6 cellular contexts compared by ENCODE assay signal in genomic region chr2:185591276-185591675, GRCh38.
DNase-seq lines count a peak whose midpoint lies in the region; ATAC-seq, FAIRE-seq and TF ChIP-seq lines count a peak whose summit lies in the region.
"Not testable (repeated sequence)": the region's sequence is repeated elsewhere in the genome, so short reads cannot be mapped to it uniquely, and the experiment has no call there.

No MANE protein-coding gene starts in this region.

- not testable (repeated sequence) for H2AFZ ChIP-seq in HepG2 (ENCODE audit: low read length)

- ATAC-seq in WTC11, HepG2: not testable (repeated sequence)

- WGBS in endodermal cell (ENCODE audit: insufficient coverage in 1 of 2, insufficient read length in 1 of 2), 2 experiments, result 92 to 95% methylated on average over 7 to 14 of the region's 14 CpGs
- WGBS in HepG2 (ENCODE audit: low lambda C conversion rate), result 29% methylated on average over 12 of the region's 14 CpGs

- peaks cover 27% of the 10 kb centered on the region for H3K9me3 Mint-ChIP-seq in WTC11
- peaks cover 38% of the 10 kb centered on the region for H3K9me3 Mint-ChIP-seq in endodermal cell

- peaks cover 20% of the 10 kb centered on the region for H3K4me1 Mint-ChIP-seq in WTC11
- not testable (repeated sequence) for H3K4me1 Mint-ChIP-seq in endodermal cell

- H3K4me2 ChIP-seq in HepG2 (ENCODE audit: low read depth, low read length), result peak overlapping the region; percentile 12; the same call in 1 of the 2 replicates

- FAIRE-seq in kidney (lab: Jason Lieb, UNC); HepG2 (lab: Jason Lieb, UNC): not testable (repeated sequence)

- H3K9ac ChIP-seq in HUES6 (ENCODE audit: low read length); NT2/D1 (ENCODE audit: insufficient read length, low read depth); endodermal cell (ENCODE audit: extremely low read depth, low read length, poor library complexity, severe bottlenecking); kidney (ENCODE audit: low read length in 2 of 2); HepG2 (ENCODE audit: insufficient read depth, low read depth, low read length): not testable (repeated sequence)

- H3K4me3 ChIP-seq in HUES6 (ENCODE audit: low read depth, low read length), result peak overlapping the region; percentile 13; the same call in 1 of the 2 replicates
- H3K4me3 ChIP-seq in NT2/D1 (ENCODE audit: insufficient read length, low read depth), result peak overlapping the region; percentile 30
- not testable (repeated sequence) for H3K4me3 ChIP-seq in endodermal cell (ENCODE audit: low read length); kidney (ENCODE audit: low read length in 2 of 2); HepG2 (replicated peaks in 1 of 3; ENCODE audit: insufficient read depth in 1 of 3, low read depth in 2 of 3, low read length in 3 of 3)

- TF ChIP-seq POLR2A in HepG2 (IDR thresholded peaks at IDR 0.05; ENCODE audit: insufficient read depth in 1 of 2, low read depth in 2 of 2, low read length in 2 of 2), result not testable (repeated sequence)

- peaks cover 21% of the 10 kb centered on the region for H3K36me3 Mint-ChIP-seq in WTC11
- H3K36me3 Mint-ChIP-seq in endodermal cell (ENCODE audit: low read depth), result peaks cover 14% of the 10 kb centered on the region

- in situ Hi-C loops in HepG2 (cut with HindIII; ENCODE audit: extremely low pct_ligation_motif_present, low pct_unique_long_range_greater_than_20kb), result not testable (repeated sequence)

- not testable (repeated sequence) for BruUV-seq in HepG2 (replicated peaks; lab: Mats Ljungman, UMichigan)

- not testable (repeated sequence) for H3K27me3 ChIP-seq in HUES6 (ENCODE audit: control insufficient read depth, insufficient read depth, low read length); NT2/D1 (ENCODE audit: insufficient read depth, insufficient read length); endodermal cell (ENCODE audit: control insufficient read depth, insufficient read depth, low read length, poor library complexity, severe bottlenecking); HepG2 (ENCODE audit: control insufficient read depth in 1 of 2, insufficient read depth in 2 of 2, low read length in 2 of 2)

- DNase-seq in NT2/D1 (ENCODE audit: low read depth, low spot score); endodermal cell; HepG2 (ENCODE audit: low spot score): not testable (repeated sequence)
- DNase-seq in WTC11 (ENCODE audit: low spot score) (peak; percentile 50), kidney (peak; percentile 19)

- POLR2A ChIA-PET in WTC11 (lab: Charles Lee); HepG2 (lab: Yijun Ruan, JAX): not testable (repeated sequence)

- not testable (repeated sequence) for H3K27me3 Mint-ChIP-seq in WTC11 (ENCODE audit: low read depth); endodermal cell (ENCODE audit: insufficient read depth)

- H3K36me3 ChIP-seq in HUES6 (ENCODE audit: control insufficient read depth, insufficient read depth, low read length); NT2/D1 (ENCODE audit: insufficient read depth, insufficient read length, low read length); endodermal cell (ENCODE audit: control insufficient read depth, insufficient read depth, low read length); kidney (ENCODE audit: control insufficient read depth in 1 of 2, insufficient read depth in 2 of 2, low read length in 2 of 2); HepG2 (replicated peaks in 1 of 2; ENCODE audit: control insufficient read depth in 1 of 2, insufficient read depth in 2 of 2, low read length in 2 of 2): not testable (repeated sequence)

- CTCF ChIA-PET in WTC11 (lab: Charles Lee); HepG2 (lab: Yijun Ruan, JAX; ENCODE audit: low intra/inter-chr PET ratio, low total read pairs): not testable (repeated sequence)

- not testable (repeated sequence) for H3K27ac Mint-ChIP-seq in WTC11, endodermal cell

- peak overlapping the region; percentile 54 for H3K4me3 Mint-ChIP-seq in WTC11
- H3K4me3 Mint-ChIP-seq in endodermal cell, result peak overlapping the region; percentile 24

- not testable (repeated sequence) for TF ChIP-seq EP300 in HepG2 (IDR thresholded peaks at IDR 0.05; ENCODE audit: low read depth in 2 of 2, low read length in 2 of 2); HepG2 (CRISPR knock-in tag; IDR thresholded peaks at IDR 0.05; ENCODE audit: borderline replicate concordance)

- TF ChIP-seq CTCF in WTC11 (IDR thresholded peaks at IDR 0.05); endodermal cell (conservative IDR thresholded peaks at IDR 0.05); kidney (IDR thresholded peaks at IDR 0.05; ENCODE audit: borderline replicate concordance, extremely low read depth, insufficient read depth); HepG2 (CRISPR knock-in tag; IDR thresholded peaks at IDR 0.05): not testable (repeated sequence)

- intact Hi-C loops in kidney (cut with DNase I); HepG2 (cut with micrococcal nuclease; ENCODE audit: unreplicated experiment): not testable (repeated sequence)

- H3K27ac ChIP-seq in HUES6 (ENCODE audit: low read depth, low read length); endodermal cell (ENCODE audit: low read depth, low read length); kidney (ENCODE audit: low read depth in 2 of 2, low read length in 2 of 2); HepG2 (ENCODE audit: extremely low read length, insufficient read depth, low read length): not testable (repeated sequence)

- not testable (repeated sequence) for H3K9me3 ChIP-seq in HUES6 (ENCODE audit: control insufficient read depth, insufficient read depth, low read depth, low read length); NT2/D1 (ENCODE audit: insufficient read depth, low read length); endodermal cell (ENCODE audit: control insufficient read depth, low read length); kidney (ENCODE audit: control insufficient read depth in 1 of 2, low read length in 2 of 2); HepG2 (ENCODE audit: low read length)

- not testable (repeated sequence) for H3K79me2 ChIP-seq in HepG2 (ENCODE audit: insufficient read depth, low read length)

- not testable (repeated sequence) for H4K20me1 ChIP-seq in HepG2 (ENCODE audit: insufficient read depth, low read length)

- H3K4me1 ChIP-seq in HUES6 (ENCODE audit: control insufficient read depth, insufficient read depth, low read length); NT2/D1 (ENCODE audit: insufficient read depth, insufficient read length); endodermal cell (ENCODE audit: control insufficient read depth, insufficient read depth, low read length); kidney (ENCODE audit: control insufficient read depth in 1 of 2, insufficient read depth in 1 of 2, low read depth in 1 of 2, low read length in 2 of 2); HepG2 (ENCODE audit: insufficient read depth, low read length): not testable (repeated sequence)

- not testable (repeated sequence) for TF ChIP-seq RAD21 in HepG2 (CRISPR knock-in tag; IDR thresholded peaks at IDR 0.05)

TF ChIP-seq in WTC11, 78 proteins besides CTCF, POLR2A, EP300 and RAD21:
- TF ChIP-seq FOXP1 (CRISPR knock-in tag; IDR thresholded peaks at IDR 0.05; ENCODE audit: borderline replicate concordance), result peak; percentile 24; the same call in 1 of the 2 replicates

TF ChIP-seq in HepG2, 621 proteins besides CTCF, POLR2A, EP300 and RAD21:
- peak; percentile 47; the same call in 1 of the 2 replicates for TF ChIP-seq ZNF281 (CRISPR knock-in tag; IDR thresholded peaks at IDR 0.05; ENCODE audit: borderline replicate concordance)
